ENCODE assay signal across 13 cellular contexts in genomic region chr12:52946334-52946733, GRCh38. TPM values are rescaled to one million over a fixed set of nuclear protein-coding genes. Genes with fewer than 3 reads are reported as not detected.
A peak's percentile ranks its signal among the peaks of the same experiment; 100 is the strongest.
DNase-seq lines count a peak whose midpoint lies in the region; TF ChIP-seq lines count a peak whose summit lies in the region.
"Had no signal": no experiment of that assay in that cellular context is flagged by ENCODE, and none has a peak within 500 bp of the region (broad histone marks: within the 10 kb centered on the region; RNA-seq: fewer than 3 reads in every experiment).

No MANE protein-coding gene starts in this region.

- TF ChIP-seq CTCF in Caco-2 (IDR thresholded peaks at IDR 0.05; ENCODE audit: insufficient read depth in 1 of 2, low read depth in 1 of 2, low read length in 1 of 2, severe bottlenecking in 1 of 2, unreplicated experiment in 1 of 2) (no peak), Peyer's patch (IDR thresholded peaks at IDR 0.05) (no peak), fibroblast of the aortic adventitia (IDR thresholded peaks at IDR 0.05; ENCODE audit: insufficient read depth, low read length) (no peak), neural progenitor cell (IDR thresholded peaks at IDR 0.05) (no peak), adrenal gland (IDR thresholded peaks at IDR 0.05) (no peak)

- H3F3A ChIP-seq in neural progenitor cell (ENCODE audit: low read depth) = peaks cover 53% of the 10 kb centered on the region

- intact Hi-C loops in Caco-2 (cut with micrococcal nuclease; ENCODE audit: unreplicated experiment) (loop anchor here (1.0 to 2.0 kb wide), 2 partner anchors 30 to 62 kb away; no protein-coding TSS in a partner anchor), adrenal gland (cut with DNase I) (no loop called here)

- H3K4me1 Mint-ChIP-seq in Caco-2 (ENCODE audit: low read depth, unreplicated experiment) (peaks cover 47% of the 10 kb centered on the region), neural progenitor cell (peaks cover 46% of the 10 kb centered on the region)

- CTCF ChIA-PET in Caco-2 (lab: Charles Lee) = interaction anchor here (1.2 to 5.1 kb wide), 5 partner anchors 20 to 62 kb away, joined by 3 to 71 read pairs (median 11); partner anchors contain the start of gene KRT8

- H3K36me3 ChIP-seq in Caco-2 (ENCODE audit: control insufficient read depth, insufficient read depth, low read length) (peaks cover 7% of the 10 kb centered on the region; the same call in 1 of the 2 replicates), Peyer's patch (peaks cover 0 to 8% (median 0%) of the 10 kb centered on the region in 3 donors), neural progenitor cell (no peaks in the 10 kb centered on the region), adrenal gland (replicated peaks in 1 of 2) (no peaks in the 10 kb centered on the region)
- H3K36me3 ChIP-seq: SJCRH30 had no signal

- DNase-seq in Caco-2 (no peak), Peyer's patch (no peak), fibroblast of the aortic adventitia (ENCODE audit: low read depth) (peak; percentile 38), neural progenitor cell (ENCODE audit: low spot score) (no peak), T-helper 9 cell (no peak), adrenal gland (no peak), middle frontal gyrus (ENCODE audit: extremely low spot score, low spot score) (no peak)
- no peak for DNase-seq in effector CD8-positive, alpha-beta T cell (lab: John Stamatoyannopoulos, UW)
- DNase-seq: activated gamma-delta T cell treated with Interleukin-2 at 50 U/mL for 16 hours; GOT3; NCI-H2107; SJCRH30; stimulated activated naive CD8-positive, alpha-beta T cell treated with anti-CD3 and anti-CD28 coated beads, Interleukin-15, amount 100 ng/mL, for 72 hours had no signal

- peaks cover 64% of the 10 kb centered on the region for H3K4me1 ChIP-seq in Caco-2
- H3K4me1 ChIP-seq in Peyer's patch = peaks cover 0 to 34% (median 0%) of the 10 kb centered on the region in 4 donors
- peaks cover 53% of the 10 kb centered on the region for H3K4me1 ChIP-seq in neural progenitor cell
- H3K4me1 ChIP-seq in adrenal gland (replicated peaks in 1 of 2) = peaks cover 0 to 3% of the 10 kb centered on the region in 2 donors
- H3K4me1 ChIP-seq: SJCRH30 had no signal

- WGBS in adrenal gland, 4 donors = 0 to 42% (median 25%) methylated on average over 1 of the region's 1 CpG

- H3K9ac ChIP-seq in neural progenitor cell = no peak overlapping the region

- no TSS peak for BruUV-seq in Caco-2 (replicated peaks; lab: Mats Ljungman, UMichigan)

- no peak overlapping the region for H2AFZ ChIP-seq in neural progenitor cell (replicated peaks)

- TF ChIP-seq POLR2A in Peyer's patch (IDR thresholded peaks at IDR 0.05) (no peak), adrenal gland (IDR thresholded peaks at IDR 0.05) (no peak)

- H3K4me2 ChIP-seq in neural progenitor cell = peak overlapping the region; percentile 4

- H4K20me1 ChIP-seq in neural progenitor cell (ENCODE audit: low read depth) = no peaks in the 10 kb centered on the region

- H3K4me3 Mint-ChIP-seq in Caco-2 (ENCODE audit: unreplicated experiment) = peak overlapping the region; percentile 89
- H3K4me3 Mint-ChIP-seq in neural progenitor cell = no peak overlapping the region
- H3K4me3 Mint-ChIP-seq: stimulated activated naive CD8-positive, alpha-beta T cell treated with anti-CD3 and anti-CD28 coated beads, Interleukin-15, amount 100 ng/mL, for 72 hours had no signal

- POLR2A ChIA-PET in Caco-2 (lab: Charles Lee) = interaction anchor here (0.7 to 12.2 kb wide), 13 partner anchors 9 to 51 kb away, joined by 3 to 457 read pairs (median 7); partner anchors contain the start of gene KRT8

- no peaks in the 10 kb centered on the region for H3K9me3 Mint-ChIP-seq in Caco-2 (ENCODE audit: unreplicated experiment)
- H3K9me3 Mint-ChIP-seq in neural progenitor cell = no peaks in the 10 kb centered on the region
- H3K9me3 Mint-ChIP-seq: stimulated activated naive CD8-positive, alpha-beta T cell treated with anti-CD3 and anti-CD28 coated beads, Interleukin-15, amount 100 ng/mL, for 72 hours had no signal

- no peaks in the 10 kb centered on the region for H3K9me3 ChIP-seq in Caco-2
- H3K9me3 ChIP-seq in Peyer's patch = no peaks in the 10 kb centered on the region
- H3K9me3 ChIP-seq in neural progenitor cell (ENCODE audit: low read depth) = no peaks in the 10 kb centered on the region
- H3K9me3 ChIP-seq in adrenal gland (replicated peaks in 1 of 3) = no peaks in the 10 kb centered on the region
- H3K9me3 ChIP-seq: SJCRH30 had no signal

- peaks cover 17% of the 10 kb centered on the region for H3K79me2 ChIP-seq in neural progenitor cell (ENCODE audit: low read depth)

- H3K4me3 ChIP-seq in Caco-2 (ENCODE audit: low read depth, low read length) (peak overlapping the region; percentile 15), Peyer's patch (no peak overlapping the region), fibroblast of the aortic adventitia (ENCODE audit: low read depth, low read length) (no peak overlapping the region), neural progenitor cell (no peak overlapping the region), adrenal gland (no peak overlapping the region)
- H3K4me3 ChIP-seq: SJCRH30 had no signal

- H3K27ac Mint-ChIP-seq in Caco-2 (ENCODE audit: unreplicated experiment) = peak overlapping the region; percentile 99
- no peak overlapping the region for H3K27ac Mint-ChIP-seq in neural progenitor cell
- H3K27ac Mint-ChIP-seq: stimulated activated naive CD8-positive, alpha-beta T cell treated with anti-CD3 and anti-CD28 coated beads, Interleukin-15, amount 100 ng/mL, for 72 hours had no signal

- H3K27me3 Mint-ChIP-seq in Caco-2 (ENCODE audit: insufficient read depth, unreplicated experiment) = no peaks in the 10 kb centered on the region
- peaks cover 11% of the 10 kb centered on the region for H3K27me3 Mint-ChIP-seq in neural progenitor cell (ENCODE audit: insufficient read depth, low read depth)

- no peaks in the 10 kb centered on the region for H3K27me3 ChIP-seq in Caco-2 (replicated peaks; ENCODE audit: control insufficient read depth, insufficient read depth, low read length)
- no peaks in the 10 kb centered on the region for H3K27me3 ChIP-seq in Peyer's patch
- no peaks in the 10 kb centered on the region for H3K27me3 ChIP-seq in neural progenitor cell
- H3K27me3 ChIP-seq in adrenal gland = no peaks in the 10 kb centered on the region
- H3K27me3 ChIP-seq: SJCRH30 had no signal

- H3K27ac ChIP-seq in Peyer's patch (peak overlapping the region in 3 of 4 donors; percentile 32 to 43 (median 37)), neural progenitor cell (peak overlapping the region; percentile 47), adrenal gland (peak overlapping the region in 1 of 5 donors; percentile 46)
- H3K27ac ChIP-seq: SJCRH30 had no signal

- H3K36me3 Mint-ChIP-seq in Caco-2 (ENCODE audit: insufficient read depth, unreplicated experiment) (peaks cover 69% of the 10 kb centered on the region), neural progenitor cell (peaks cover 6% of the 10 kb centered on the region)

RNA-seq across cellular contexts. Expression of gene KRT18, which starts 2.6 kb away (rescaled TPM):
- total RNA-seq in Caco-2 (2022) (2,564 and 2,674 TPM in 2 replicates), Peyer's patch (100 to 1,000 TPM; 320 to 614 (median 477) TPM), fibroblast of the aortic adventitia (ENCODE audit: low replicate concordance) (26.8 and 188 TPM in 2 replicates), neural progenitor cell (ENCODE audit: low replicate concordance) (69.3 and 100 TPM in 2 replicates), adrenal gland (100 to 1,000 TPM in 1 of 8 donors, 10 to 100 TPM in 7; 16.1 to 136 (median 48.2) TPM)
- 100 to 1,000 TPM in 1 of 3 donors, 10 to 100 TPM in 2; 26.2 to 121 (median 43.9) TPM for polyA plus RNA-seq in adrenal gland

RNA-seq across cellular contexts. Expression of gene KRT8, which starts 41.5 kb away (rescaled TPM):
- total RNA-seq in Caco-2 (2022) (3,707 and 3,725 TPM in 2 replicates), Peyer's patch (1,000 to 10,000 TPM; 1,046 to 2,452 (median 2,098) TPM), fibroblast of the aortic adventitia (ENCODE audit: low replicate concordance) (5.4 and 15.4 TPM in 2 replicates), neural progenitor cell (ENCODE audit: low replicate concordance) (168 and 184 TPM in 2 replicates), adrenal gland (100 to 1,000 TPM in 1 of 8 donors, 10 to 100 TPM in 7; 36.0 to 198 (median 71.0) TPM)
- polyA plus RNA-seq in adrenal gland = 100 to 1,000 TPM in 2 of 3 donors, 10 to 100 TPM in 1; 49.0 to 102 (median 102) TPM

RNA-seq across cellular contexts. Expression of gene EIF4B, which starts 59.9 kb away (rescaled TPM):
- total RNA-seq in Caco-2 (2022) (445 and 452 TPM in 2 replicates), Peyer's patch (100 to 1,000 TPM; 234 to 531 (median 250) TPM), fibroblast of the aortic adventitia (ENCODE audit: low replicate concordance) (1,016 and 1,876 TPM in 2 replicates), neural progenitor cell (ENCODE audit: low replicate concordance) (774 and 833 TPM in 2 replicates), adrenal gland (100 to 1,000 TPM; 324 to 800 (median 570) TPM)
- polyA plus RNA-seq in adrenal gland = 100 to 1,000 TPM in 2 of 3 donors, 10 to 100 TPM in 1; 77.1 to 282 (median 138) TPM
